32 cellular contexts compared by ENCODE assay signal in genomic region chr3:152019516-152019915, GRCh38.
A peak's percentile ranks its signal among the peaks of the same experiment; 100 is the strongest.
DNase-seq lines count a peak whose midpoint lies in the region; ATAC-seq, FAIRE-seq and TF ChIP-seq lines count a peak whose summit lies in the region.
"Had no signal": no experiment of that assay in that cellular context is flagged by ENCODE, and none has a peak within 500 bp of the region (broad histone marks: within the 10 kb centered on the region; RNA-seq: fewer than 3 reads in every experiment).

No MANE protein-coding gene starts in this region.

- FAIRE-seq in keratinocyte (lab: Jason Lieb, UNC) = peak; percentile 34
- FAIRE-seq: A204.1, GM12891, pancreas had no signal

- CTCF ChIA-PET in mammary epithelial cell (lab: Charles Lee; ENCODE audit: low non-redundant PET) = no interaction called here
- CTCF ChIA-PET in MCF 10A (lab: Yijun Ruan, JAX) = no interaction called here

- H3K4me1 Mint-ChIP-seq in MCF 10A (ENCODE audit: insufficient read depth, unreplicated experiment) = peaks cover 22% of the 10 kb centered on the region
- H3K4me1 Mint-ChIP-seq in stimulated activated memory B cell treated with anti-CD40 and anti-IgM and Interleukin-4, amounts not matched to agents 10 μg/mL and 1 μg/mL and 100 μg/mL, for 72 hours = peaks cover 7% of the 10 kb centered on the region
- H3K4me1 Mint-ChIP-seq: B cell, IgD-negative memory B cell, immature natural killer cell had no signal

- WGBS in mammary epithelial cell (ENCODE audit: low coverage, missing lambda C conversion rate) = 52% methylated on average over 2 of the region's 2 CpGs

- H3K9me3 ChIP-seq in mammary epithelial cell (replicated peaks; ENCODE audit: insufficient read depth, low read length) = no peaks in the 10 kb centered on the region
- no peaks in the 10 kb centered on the region for H3K9me3 ChIP-seq in keratinocyte (ENCODE audit: control insufficient read depth, low read depth, low read length)
- H3K9me3 ChIP-seq: left lung, pancreas, right lobe of liver, SJSA1, upper lobe of right lung had no signal

- H3K4me3 ChIP-seq in mammary epithelial cell (replicated peaks in 1 of 3; ENCODE audit: insufficient read depth in 1 of 3, low read depth in 2 of 3, low read length in 3 of 3) (no peak overlapping the region), keratinocyte (ENCODE audit: control insufficient read depth in 2 of 3, extremely low read depth in 1 of 3, insufficient read depth in 2 of 3, low read depth in 1 of 3, low read length in 3 of 3) (no peak overlapping the region)
- H3K4me3 ChIP-seq: left lung, MG63, pancreas, right lobe of liver, SJSA1, upper lobe of right lung had no signal

- no peaks in the 10 kb centered on the region for H3K79me2 ChIP-seq in mammary epithelial cell (ENCODE audit: insufficient read depth, low read length)
- no peaks in the 10 kb centered on the region for H3K79me2 ChIP-seq in keratinocyte (ENCODE audit: control insufficient read depth, insufficient read depth, low read length)

- intact Hi-C loops in mammary epithelial cell (cut with micrococcal nuclease) (no loop called here), MCF 10A (cut with micrococcal nuclease) (no loop called here)

- ATAC-seq in GM21515 (IDR thresholded peaks at IDR 0.05; ENCODE audit: unreplicated experiment) = no peak
- no peak for ATAC-seq in stimulated activated memory B cell treated with anti-CD40 and anti-IgM and Interleukin-4, amounts not matched to agents 10 μg/mL and 1 μg/mL and 100 μg/mL, for 72 hours
- ATAC-seq: esophagus mucosa, left lung, pancreas, right lobe of liver, upper lobe of right lung had no signal

- no peak overlapping the region for H3K27ac ChIP-seq in mammary epithelial cell (ENCODE audit: insufficient read depth, low read depth, low read length)
- H3K27ac ChIP-seq in keratinocyte (ENCODE audit: control insufficient read depth, insufficient read depth, low read length) = no peak overlapping the region
- H3K27ac ChIP-seq: HL-60, left lung, pancreas, right lobe of liver, SJSA1, upper lobe of right lung had no signal

- no peaks in the 10 kb centered on the region for H3K36me3 Mint-ChIP-seq in MCF 10A (ENCODE audit: insufficient read depth, unreplicated experiment)
- peaks cover 9% of the 10 kb centered on the region for H3K36me3 Mint-ChIP-seq in stimulated activated memory B cell treated with anti-CD40 and anti-IgM and Interleukin-4, amounts not matched to agents 10 μg/mL and 1 μg/mL and 100 μg/mL, for 72 hours
- H3K36me3 Mint-ChIP-seq: IgD-negative memory B cell, immature natural killer cell had no signal

- H3K4me2 ChIP-seq in mammary epithelial cell (ENCODE audit: insufficient read depth, low read depth, low read length) = no peak overlapping the region
- no peak overlapping the region for H3K4me2 ChIP-seq in keratinocyte (ENCODE audit: control insufficient read depth, extremely low read depth, insufficient read depth, low read depth, low read length)

- H3K27me3 Mint-ChIP-seq in MCF 10A (ENCODE audit: insufficient read depth, unreplicated experiment) = no peaks in the 10 kb centered on the region
- H3K27me3 Mint-ChIP-seq in stimulated activated memory B cell treated with anti-CD40 and anti-IgM and Interleukin-4, amounts not matched to agents 10 μg/mL and 1 μg/mL and 100 μg/mL, for 72 hours = peaks cover 23% of the 10 kb centered on the region

- peaks cover 20% of the 10 kb centered on the region for H3K4me1 ChIP-seq in mammary epithelial cell (ENCODE audit: insufficient read depth, low read length)
- peaks cover 17% of the 10 kb centered on the region for H3K4me1 ChIP-seq in keratinocyte (ENCODE audit: control insufficient read depth, extremely low read depth, insufficient read depth, low read length)
- H3K4me1 ChIP-seq: left lung, pancreas, right lobe of liver, upper lobe of right lung had no signal

- no peak overlapping the region for H3K27ac Mint-ChIP-seq in MCF 10A (ENCODE audit: low read depth, unreplicated experiment)
- H3K27ac Mint-ChIP-seq in stimulated activated memory B cell treated with anti-CD40 and anti-IgM and Interleukin-4, amounts not matched to agents 10 μg/mL and 1 μg/mL and 100 μg/mL, for 72 hours = no peak overlapping the region
- H3K27ac Mint-ChIP-seq: B cell; H9; IgD-negative memory B cell; immature natural killer cell; nephron; T-helper 1 cell treated with Interleukin-12 subunit alpha and Interleukin-12 subunit beta and Interleukin-4 antibody, amounts not matched to agents 30 μg/mL and 1 μg/mL, for 36 hours had no signal

- no peaks in the 10 kb centered on the region for H3K27me3 ChIP-seq in mammary epithelial cell (ENCODE audit: insufficient read depth, low read length)
- no peaks in the 10 kb centered on the region for H3K27me3 ChIP-seq in keratinocyte (ENCODE audit: control insufficient read depth, extremely low read depth, insufficient read depth, low read length)
- H3K27me3 ChIP-seq: left lung, MG63, pancreas, right lobe of liver, SJSA1, upper lobe of right lung had no signal

- dilution Hi-C loops in mammary epithelial cell (cut with HindIII; ENCODE audit: low sequenced_read_pairs) (no loop called here), keratinocyte (cut with MboI; ENCODE audit: extremely low pct_ligation_motif_present, low sequenced_read_pairs) (no loop called here)

- H3K4me3 Mint-ChIP-seq in MCF 10A (ENCODE audit: unreplicated experiment) = no peak overlapping the region
- H3K4me3 Mint-ChIP-seq in stimulated activated memory B cell treated with anti-CD40 and anti-IgM and Interleukin-4, amounts not matched to agents 10 μg/mL and 1 μg/mL and 100 μg/mL, for 72 hours = no peak overlapping the region
- H3K4me3 Mint-ChIP-seq: B cell; H9; IgD-negative memory B cell; immature natural killer cell; nephron; T-helper 1 cell treated with Interleukin-12 subunit alpha and Interleukin-12 subunit beta and Interleukin-4 antibody, amounts not matched to agents 30 μg/mL and 1 μg/mL, for 36 hours had no signal

- no peak overlapping the region for H3K9ac ChIP-seq in mammary epithelial cell (ENCODE audit: insufficient read depth, low read length)
- no peak overlapping the region for H3K9ac ChIP-seq in keratinocyte (ENCODE audit: control insufficient read depth, extremely low read depth, insufficient read depth, low read length)

- no peak overlapping the region for H2AFZ ChIP-seq in mammary epithelial cell (ENCODE audit: low read depth, low read length)
- peak overlapping the region; percentile 33 for H2AFZ ChIP-seq in keratinocyte (ENCODE audit: control insufficient read depth, low read length)

- H4K20me1 ChIP-seq in mammary epithelial cell (ENCODE audit: insufficient read depth, low read length) = no peaks in the 10 kb centered on the region
- no peaks in the 10 kb centered on the region for H4K20me1 ChIP-seq in keratinocyte (ENCODE audit: control insufficient read depth, extremely low read depth, insufficient read depth, low read length)

- H3K9me1 ChIP-seq in keratinocyte (ENCODE audit: control insufficient read depth, extremely low read depth, insufficient read depth, low read length) = no peaks in the 10 kb centered on the region

- H3K36me3 ChIP-seq in mammary epithelial cell (ENCODE audit: insufficient read depth, low read length) (no peaks in the 10 kb centered on the region), keratinocyte (ENCODE audit: control insufficient read depth in 2 of 2, extremely low read depth in 1 of 2, insufficient read depth in 2 of 2, low read length in 2 of 2) (no peaks in the 10 kb centered on the region)
- H3K36me3 ChIP-seq: left lung, MG63, pancreas, right lobe of liver, SJSA1, upper lobe of right lung had no signal

- TF ChIP-seq CTCF in mammary epithelial cell (conservative IDR thresholded peaks at IDR 0.05 in 1 of 2, IDR thresholded peaks at IDR 0.05 in 1 of 2; ENCODE audit: extremely low read depth in 1 of 2, insufficient read depth in 1 of 2, low read depth in 1 of 2, low read length in 2 of 2) = no peak
- TF ChIP-seq CTCF in MCF 10A (IDR thresholded peaks at IDR 0.05; ENCODE audit: unreplicated experiment) = no peak
- TF ChIP-seq CTCF in keratinocyte (optimal IDR thresholded peaks at IDR 0.05 in 1 of 3, IDR thresholded peaks at IDR 0.05 in 1 of 3, conservative IDR thresholded peaks at IDR 0.05 in 1 of 3; ENCODE audit: extremely low read depth in 1 of 3, insufficient read depth in 2 of 3, low read length in 3 of 3) = no peak

- POLR2A ChIA-PET in MCF 10A (lab: Yijun Ruan, JAX) = interaction anchor here (0.8 kb wide), 1 partner anchor 92 kb away, joined by 4 read pairs; no protein-coding TSS in a partner anchor

- no TSS peak for BruUV-seq in mammary epithelial cell (replicated peaks; lab: Mats Ljungman, UMichigan)
- BruUV-seq in MCF 10A (replicated peaks; lab: Mats Ljungman, UMichigan) = no TSS peak

- no peaks in the 10 kb centered on the region for H3K9me3 Mint-ChIP-seq in MCF 10A (ENCODE audit: unreplicated experiment)
- H3K9me3 Mint-ChIP-seq in stimulated activated memory B cell treated with anti-CD40 and anti-IgM and Interleukin-4, amounts not matched to agents 10 μg/mL and 1 μg/mL and 100 μg/mL, for 72 hours = no peaks in the 10 kb centered on the region
- H3K9me3 Mint-ChIP-seq: H9; immature natural killer cell; nephron; T-helper 1 cell treated with Interleukin-12 subunit alpha and Interleukin-12 subunit beta and Interleukin-4 antibody, amounts not matched to agents 30 μg/mL and 1 μg/mL, for 36 hours had no signal

- DNase-seq in mammary epithelial cell = peak; percentile 19
- DNase-seq in MCF 10A (ENCODE audit: unreplicated experiment) = no peak
- peak; percentile 11 for DNase-seq in RPMI7951 (ENCODE audit: low read depth)
- DNase-seq in keratinocyte (ENCODE audit: low read depth, low spot score) = no peak
- DNase-seq in NAMALWA (ENCODE audit: low spot score) = no peak
- DNase-seq in COR-L47 (lab: John Stamatoyannopoulos, UW) = no peak
- DNase-seq: activated CD4-positive, alpha-beta T cell treated with anti-CD3 and anti-CD28 coated beads for 1 hour; activated gamma-delta T cell; DMS79 treated with DMSO at 0.1 percent for 48 hours; effector memory CD4-positive, alpha-beta T cell; foreskin melanocyte; H9; immature natural killer cell; left lung; MG63; NCI-H2107; NCI-H446 treated with DMSO at 0.1 percent for 48 hours; pancreas; right lobe of liver; stimulated activated CD4-positive, alpha-beta T cell treated with anti-CD3 and anti-CD28 coated beads, Interleukin-15, amount 100 ng/mL, for 24 hours; upper lobe of right lung had no signal

- in situ Hi-C loops in mammary epithelial cell (cut with MboI; ENCODE audit: low sequenced_read_pairs in 2 of 2) = no loop called here

Comparison
In these comparisons a context has a peak if more than half of its experiments do, and no peak if none do; other contexts are left out.
1. DNase-seq: peak in mammary epithelial cell (single experiment) and RPMI7951 (single experiment); none in MCF 10A (single experiment), keratinocyte (single experiment), NAMALWA (single experiment) and COR-L47 (single experiment).